Comparison of ENCODE assay signal across 11 cellular contexts in the genomic region with DNA sequence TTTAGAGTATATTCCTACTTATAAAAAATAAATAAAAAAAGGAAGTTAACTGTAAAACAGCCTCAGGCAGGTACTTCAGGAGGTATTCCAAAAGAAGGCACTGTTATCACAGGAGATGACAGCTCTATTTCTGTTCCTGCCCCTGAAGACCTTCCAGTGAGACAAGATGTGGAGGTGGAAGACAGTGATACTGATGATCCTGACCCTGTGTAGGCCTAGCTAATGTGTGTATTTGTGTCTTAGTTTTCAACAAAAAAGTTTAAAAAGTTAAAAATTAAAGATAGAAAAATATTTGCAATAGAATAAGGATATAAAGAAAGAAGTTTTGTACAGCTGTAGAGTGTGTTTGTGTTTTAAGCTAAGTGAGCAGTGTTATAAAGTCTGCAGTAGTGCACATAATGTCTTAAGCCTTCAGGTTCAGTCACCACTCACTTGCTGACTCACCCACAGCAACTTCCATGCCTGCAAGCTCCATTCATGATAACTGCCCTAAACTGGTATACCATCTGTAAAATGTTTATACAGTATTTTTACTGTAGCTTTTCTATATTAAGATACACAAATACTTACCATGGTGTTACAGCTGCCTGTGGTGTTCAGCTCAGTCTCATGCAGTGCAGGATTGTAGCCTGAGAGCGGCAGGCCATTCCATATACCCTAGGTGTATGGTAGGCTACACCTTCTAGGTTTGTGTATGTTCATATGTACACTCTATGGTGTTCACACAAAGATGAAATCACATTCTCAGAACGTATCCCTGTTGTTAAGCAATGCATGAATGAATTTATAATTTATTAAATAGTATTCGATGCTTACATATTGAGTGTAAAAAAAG.
A peak's percentile ranks its signal among the peaks of the same experiment; 100 is the strongest.
DNase-seq lines count a peak whose midpoint lies in the region; ATAC-seq lines count a peak whose summit lies in the region.
"Had no signal": no experiment of that assay in that cellular context is flagged by ENCODE, and none has a peak within 500 bp of the region (broad histone marks: within the 10 kb centered on the region; RNA-seq: fewer than 3 reads in every experiment).

No MANE protein-coding gene starts in this region.

- in situ Hi-C loops in ACHN (cut with HindIII; ENCODE audit: low pct_ligation_motif_present, low pct_unique_long_range_greater_than_20kb, low sequenced_read_pairs): no loop called here

- ATAC-seq in GM21737 (IDR thresholded peaks at IDR 0.05; ENCODE audit: unreplicated experiment) (no peak), GM18861 (IDR thresholded peaks at IDR 0.05; ENCODE audit: unreplicated experiment) (no peak), HG02678 (IDR thresholded peaks at IDR 0.05; ENCODE audit: unreplicated experiment) (no peak)
- ATAC-seq: HepG2; stimulated activated naive CD8-positive, alpha-beta T cell treated with anti-CD3 and anti-CD28 coated beads, Interleukin-15, amount 100 ng/mL, for 72 hours had no signal

- DNase-seq in ACHN: peak; percentile 61
- peak; percentile 42 for DNase-seq in HS-27A (ENCODE audit: low read depth)
- DNase-seq in amniotic stem cell (lab: John Stamatoyannopoulos, UW): peak; percentile 51
- peak; percentile 6 for DNase-seq in hepatic stellate cell (ENCODE audit: low spot score)
- no peak for DNase-seq in NCI-H2171 treated with DMSO at 0.1 percent for 48 hours (lab: John Stamatoyannopoulos, UW)
- DNase-seq: NCI-H345; stimulated activated naive CD8-positive, alpha-beta T cell treated with anti-CD3 and anti-CD28 coated beads, Interleukin-15, amount 100 ng/mL, for 72 hours had no signal
